In genomic region chr22:35996596-35996995, GRCh38 we compare ENCODE assay signal across 19 cellular contexts. TPM values are rescaled to one million over a fixed set of nuclear protein-coding genes. Genes with fewer than 3 reads are reported as not detected.
DNase-seq lines count a peak whose midpoint lies in the region; ATAC-seq, FAIRE-seq and TF ChIP-seq lines count a peak whose summit lies in the region.
"Had no signal": no experiment of that assay in that cellular context is flagged by ENCODE, and none has a peak within 500 bp of the region (broad histone marks: within the 10 kb centered on the region; RNA-seq: fewer than 3 reads in every experiment).

No MANE protein-coding gene starts in this region.

- WGBS in esophagus squamous epithelium, 2 donors: 21% methylated on average over 1 of the region's 1 CpG

- no peaks in the 10 kb centered on the region for H3K9me3 ChIP-seq in Peyer's patch
- H3K9me3 ChIP-seq in esophagus squamous epithelium: no peaks in the 10 kb centered on the region
- no peaks in the 10 kb centered on the region for H3K9me3 ChIP-seq in osteoblast (ENCODE audit: low read depth, low read length)
- no peaks in the 10 kb centered on the region for H3K9me3 ChIP-seq in tibial artery

- TF ChIP-seq CTCF in Peyer's patch (IDR thresholded peaks at IDR 0.05) (no peak), esophagus squamous epithelium (IDR thresholded peaks at IDR 0.05) (no peak), osteoblast (IDR thresholded peaks at IDR 0.05; ENCODE audit: extremely low read depth, low read depth, low read length) (no peak), tibial artery (IDR thresholded peaks at IDR 0.05) (no peak)

- H3K36me3 ChIP-seq in Peyer's patch (no peaks in the 10 kb centered on the region), esophagus squamous epithelium (no peaks in the 10 kb centered on the region), osteoblast (ENCODE audit: insufficient read depth, low read length) (peaks cover 3% of the 10 kb centered on the region), tibial artery (no peaks in the 10 kb centered on the region)

- H4K20me1 ChIP-seq in osteoblast (ENCODE audit: insufficient read depth, low read length): no peaks in the 10 kb centered on the region

- no peak for ATAC-seq in HG03342 (IDR thresholded peaks at IDR 0.05; ENCODE audit: unreplicated experiment)
- ATAC-seq: activated CD8-positive, alpha-beta T cell treated with anti-CD3 and anti-CD28 coated beads for 36 hours; activated T-cell treated with anti-CD3 and anti-CD28 coated beads, Interleukin-2, amount 50 U/mL, for 4 hours; natural killer cell treated with Interleukin-12 subunit alpha and Interleukin-12 subunit beta and Interleukin-15 and Interleukin-18, amount 100 ng/mL, for 72 hours; stimulated activated naive CD8-positive, alpha-beta T cell treated with anti-CD3 and anti-CD28 coated beads, Interleukin-15, amount 100 ng/mL, for 72 hours had no signal

- H3K4me2 ChIP-seq in osteoblast (ENCODE audit: insufficient read depth, low read length): no peak overlapping the region

- H3K27ac ChIP-seq in Peyer's patch (peak overlapping the region in 3 of 4 donors; percentile 34 to 78 (median 39)), esophagus squamous epithelium (peak overlapping the region in 3 of 4 donors; percentile 10 to 75 (median 67)), osteoblast (ENCODE audit: low read depth, low read length) (peak overlapping the region; percentile 63), tibial artery (peak overlapping the region; percentile 74 to 76)

- TF ChIP-seq POLR2A in Peyer's patch (IDR thresholded peaks at IDR 0.05) (no peak), esophagus squamous epithelium (IDR thresholded peaks at IDR 0.05) (no peak)

- no peak overlapping the region for H2AFZ ChIP-seq in osteoblast (ENCODE audit: low read length)

- no peak for FAIRE-seq in frontal cortex (lab: Jason Lieb, UNC)
- FAIRE-seq: D721Med had no signal

- H3K27me3 ChIP-seq in Peyer's patch: no peaks in the 10 kb centered on the region
- H3K27me3 ChIP-seq in esophagus squamous epithelium: no peaks in the 10 kb centered on the region
- H3K27me3 ChIP-seq in osteoblast (ENCODE audit: insufficient read depth, low read length): no peaks in the 10 kb centered on the region
- no peaks in the 10 kb centered on the region for H3K27me3 ChIP-seq in tibial artery

- intact Hi-C loops in esophagus squamous epithelium (cut with DNase I) (no loop called here), tibial artery (cut with DNase I; ENCODE audit: low total_unique reads) (no loop called here)

- DNase-seq in Peyer's patch (no peak), esophagus squamous epithelium (lab: John Stamatoyannopoulos, UW) (no peak), osteoblast (ENCODE audit: insufficient read length, low spot score, missing footprints) (no peak), tibial artery (no peak), COR-L47 (lab: John Stamatoyannopoulos, UW) (no peak), DMS53 treated with DMSO at 0.1 percent for 48 hours (lab: John Stamatoyannopoulos, UW; ENCODE audit: unreplicated experiment) (no peak), frontal cortex (ENCODE audit: low spot score in 2 of 2) (no peak)
- DNase-seq: activated CD8-positive, alpha-beta T cell treated with anti-CD3 and anti-CD28 coated beads for 36 hours; activated naive CD4-positive, alpha-beta T cell treated with anti-CD3 and anti-CD28 coated beads, Interleukin-2, amount 50 U/mL, for 16 hours; activated T-cell treated with anti-CD3 and anti-CD28 coated beads, Interleukin-2, amount 50 U/mL, for 4 hours; KG1; NCI-H1048; NCI-H2029; NCI-H446 treated with DMSO at 0.1 percent for 48 hours; stimulated activated naive CD8-positive, alpha-beta T cell treated with anti-CD3 and anti-CD28 coated beads, Interleukin-15, amount 100 ng/mL, for 72 hours had no signal

- H3K4me1 ChIP-seq in Peyer's patch (peaks cover 0 to 8% (median 0%) of the 10 kb centered on the region in 4 donors), esophagus squamous epithelium (peaks cover 0 to 38% (median 26%) of the 10 kb centered on the region in 3 donors), osteoblast (ENCODE audit: insufficient read depth, low read length) (peaks cover 24% of the 10 kb centered on the region), tibial artery (peaks cover 0 to 27% (median 20%) of the 10 kb centered on the region in 4 donors)

- H3K79me2 ChIP-seq in osteoblast (ENCODE audit: insufficient read depth, low read length): peaks cover 67% of the 10 kb centered on the region

- no peak overlapping the region for H3K4me3 ChIP-seq in Peyer's patch
- H3K4me3 ChIP-seq in esophagus squamous epithelium: no peak overlapping the region
- H3K4me3 ChIP-seq in osteoblast (ENCODE audit: insufficient read depth, low read length): no peak overlapping the region
- H3K4me3 ChIP-seq in tibial artery: no peak overlapping the region
- H3K4me3 ChIP-seq: lung had no signal

RNA-seq across cellular contexts. Expression of gene RBFOX2, which starts 32.0 kb away (rescaled TPM):
- total RNA-seq in Peyer's patch (10 to 100 TPM; 39.4 to 80.0 (median 52.9) TPM), esophagus squamous epithelium (10 to 100 TPM; 33.3 to 69.6 (median 46.3) TPM), osteoblast (171 and 189 TPM in 2 replicates), frontal cortex (390 TPM)
